ENCODE assay signal across 18 cellular contexts in the genomic region with DNA sequence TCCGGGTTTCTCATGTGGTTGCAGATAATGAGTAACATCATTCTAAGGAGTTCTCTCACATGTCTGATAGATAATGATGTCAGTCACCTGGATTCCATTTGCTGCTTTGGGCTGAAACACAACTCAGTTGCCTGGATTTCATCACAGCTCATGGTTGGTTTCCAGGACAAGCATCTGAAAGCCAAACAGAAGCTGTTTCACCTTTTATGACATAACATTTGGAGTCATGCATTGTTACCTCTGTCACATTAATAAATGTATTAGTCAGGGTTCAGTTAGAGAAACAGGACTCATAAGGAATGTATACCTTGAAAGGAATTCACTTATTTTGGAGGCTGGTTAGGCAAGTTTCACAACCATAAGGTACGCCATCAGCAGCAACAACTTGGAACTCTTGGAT.
A peak's percentile ranks its signal among the peaks of the same experiment; 100 is the strongest.
DNase-seq lines count a peak whose midpoint lies in the region; ATAC-seq and TF ChIP-seq lines count a peak whose summit lies in the region.
"Had no signal": no experiment of that assay in that cellular context is flagged by ENCODE, and none has a peak within 500 bp of the region (broad histone marks: within the 10 kb centered on the region; RNA-seq: fewer than 3 reads in every experiment).

No MANE protein-coding gene starts in this region.

- POLR2A ChIA-PET in PC-9 (lab: Charles Lee; ENCODE audit: unreplicated experiment): no interaction called here

- DNase-seq in HPDE6-E6E7 (ENCODE audit: extremely low spot score): peak; percentile 1
- DNase-seq in PC-9: peak; percentile 12 to 77
- peak; percentile 91 to 97 for DNase-seq in foreskin keratinocyte
- DNase-seq in trophoblast cell: peak; percentile 91 to 99
- DNase-seq in midbrain (lab: John Stamatoyannopoulos, UW): no peak
- DNase-seq: CD4-positive, alpha-beta memory T cell; GOT3; KG1; NCI-H1417 treated with DMSO at 0.1 percent for 48 hours; NCI-H187 treated with DMSO at 0.1 percent for 48 hours; NCI-H2171; NCI-H526 treated with DMSO at 0.1 percent for 48 hours; SHP77 treated with DMSO at 0.1 percent for 48 hours had no signal

- H2BK120ac ChIP-seq in trophoblast cell (ENCODE audit: insufficient read depth, low read length, poor library complexity): no peak overlapping the region

- H3K4me3 ChIP-seq in PC-9: no peak overlapping the region
- H3K4me3 ChIP-seq in trophoblast cell (ENCODE audit: low read depth, low read length): no peak overlapping the region
- H3K4me3 ChIP-seq: BLaER1 had no signal

- H3K27me3 ChIP-seq in PC-9 (ENCODE audit: insufficient read depth, low read depth) (no peaks in the 10 kb centered on the region), foreskin keratinocyte (no peaks in the 10 kb centered on the region), trophoblast cell (ENCODE audit: insufficient read depth, low read length) (no peaks in the 10 kb centered on the region)
- H3K27me3 ChIP-seq: BLaER1 had no signal

- no peak overlapping the region for H3K9ac ChIP-seq in trophoblast cell (ENCODE audit: low read length)
- H3K9ac ChIP-seq: BLaER1 had no signal

- H2AFZ ChIP-seq in PC-9 (no peak overlapping the region), trophoblast cell (ENCODE audit: insufficient read depth, low read length, poor library complexity) (no peak overlapping the region)

- H2BK5ac ChIP-seq in trophoblast cell (ENCODE audit: low read depth, low read length, poor library complexity): no peak overlapping the region

- H3K79me2 ChIP-seq in PC-9 (ENCODE audit: low read depth): no peaks in the 10 kb centered on the region
- no peaks in the 10 kb centered on the region for H3K79me2 ChIP-seq in trophoblast cell (ENCODE audit: control insufficient read depth, insufficient read depth, low read length, poor library complexity)

- no peaks in the 10 kb centered on the region for H3F3A ChIP-seq in PC-9 (ENCODE audit: insufficient read depth, low read depth)

- no peak overlapping the region for H2BK12ac ChIP-seq in trophoblast cell (ENCODE audit: low read length)

- WGBS in trophoblast cell (ENCODE audit: extremely low coverage, insufficient coverage, insufficient read length): no CpG with 5 or more reads among the region's 2 CpGs

- H3K18ac ChIP-seq in trophoblast cell (ENCODE audit: low read length): no peak overlapping the region

- TF ChIP-seq CTCF in PC-9 (conservative IDR thresholded peaks at IDR 0.05) (no peak), foreskin keratinocyte (conservative IDR thresholded peaks at IDR 0.05) (no peak)

- H3K9me2 ChIP-seq in PC-9 (ENCODE audit: insufficient read depth): 0 out of 2 replicates have a peak, but pooled peaks cover 6% of the 10 kb centered on the region

- H4K91ac ChIP-seq in trophoblast cell (ENCODE audit: low read depth, low read length): no peak overlapping the region

- no peaks in the 10 kb centered on the region for H3K79me1 ChIP-seq in trophoblast cell (ENCODE audit: low read length)

- no peak overlapping the region for H3K4me2 ChIP-seq in PC-9
- no peak overlapping the region for H3K4me2 ChIP-seq in trophoblast cell (ENCODE audit: low read length)
- H3K4me2 ChIP-seq: BLaER1 had no signal

- CTCF ChIA-PET in PC-9 (lab: Charles Lee): no interaction called here

- H3K36me3 ChIP-seq in PC-9 (ENCODE audit: low read depth) (no peaks in the 10 kb centered on the region), trophoblast cell (ENCODE audit: control insufficient read depth in 1 of 2, insufficient read depth in 2 of 2, low read length in 2 of 2) (no peaks in the 10 kb centered on the region)
- H3K36me3 ChIP-seq: BLaER1 had no signal

- peaks cover 9% of the 10 kb centered on the region for H3K4me1 ChIP-seq in PC-9 (replicated peaks; ENCODE audit: insufficient read depth)
- H3K4me1 ChIP-seq in foreskin keratinocyte: peaks cover 3% of the 10 kb centered on the region
- H3K4me1 ChIP-seq in trophoblast cell (ENCODE audit: control insufficient read depth in 1 of 2, insufficient read depth in 2 of 2, low read length in 2 of 2): no peaks in the 10 kb centered on the region

- no peak overlapping the region for H4K8ac ChIP-seq in trophoblast cell (ENCODE audit: low read depth, low read length)

- no peak overlapping the region for H2AK5ac ChIP-seq in trophoblast cell (ENCODE audit: low read length)

- H3K27ac ChIP-seq in PC-9 (no peak overlapping the region), foreskin keratinocyte (no peak overlapping the region), trophoblast cell (ENCODE audit: low read depth, low read length) (no peak overlapping the region)
- H3K27ac ChIP-seq: BLaER1 had no signal

- no peak overlapping the region for H3K4ac ChIP-seq in trophoblast cell (ENCODE audit: low read depth, low read length)

- H3K9me3 ChIP-seq in PC-9 (ENCODE audit: insufficient read depth, low read depth) (no peaks in the 10 kb centered on the region), trophoblast cell (ENCODE audit: insufficient read depth, low read depth, low read length) (no peaks in the 10 kb centered on the region)
- H3K9me3 ChIP-seq: BLaER1 had no signal

- H4K20me1 ChIP-seq in PC-9 (ENCODE audit: insufficient read depth): no peaks in the 10 kb centered on the region
- H4K20me1 ChIP-seq: BLaER1 had no signal

- peak; percentile 87 for ATAC-seq in foreskin keratinocyte
- ATAC-seq in HG03025 (IDR thresholded peaks at IDR 0.05; ENCODE audit: low FRiP score, unreplicated experiment): no peak
- no peak for ATAC-seq in HG02798 (IDR thresholded peaks at IDR 0.05; ENCODE audit: poor library complexity, unreplicated experiment)
- ATAC-seq: HCT116, HepG2 had no signal

- no peak overlapping the region for H4K12ac ChIP-seq in trophoblast cell (ENCODE audit: low read depth, low read length)

- no TSS peak for BruUV-seq in PC-9 (replicated peaks; lab: Mats Ljungman, UMichigan)

- H3K14ac ChIP-seq in trophoblast cell (ENCODE audit: low read length): no peak overlapping the region

- intact Hi-C loops in PC-9 (cut with micrococcal nuclease; ENCODE audit: unreplicated experiment): no loop called here

- H3K23ac ChIP-seq in trophoblast cell (ENCODE audit: low read length): no peak overlapping the region
